33 cellular contexts compared by ENCODE assay signal in the genomic region with DNA sequence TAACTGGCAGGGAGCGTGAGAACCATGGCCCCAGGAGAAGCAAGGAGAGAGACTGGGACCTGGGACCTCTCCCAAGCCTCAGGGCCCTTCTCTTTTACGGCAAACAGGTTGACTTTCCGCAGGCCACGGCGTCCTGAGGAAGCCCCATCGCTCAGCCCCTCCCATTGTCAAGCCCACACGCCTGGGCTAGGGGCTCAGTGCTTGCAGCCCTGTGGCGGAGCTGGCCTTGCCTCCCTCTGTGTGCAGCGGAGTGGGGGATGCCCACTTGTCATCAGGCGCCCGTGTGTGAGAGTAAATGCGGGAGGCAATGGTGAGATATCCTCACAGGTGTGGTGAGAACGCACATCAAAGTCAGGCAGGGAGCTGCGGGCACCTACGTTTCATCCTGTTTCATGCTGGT.
"Had no signal": no experiment of that assay in that cellular context is flagged by ENCODE, and none has a peak within 500 bp of the region (broad histone marks: within the 10 kb centered on the region; RNA-seq: fewer than 3 reads in every experiment).

No MANE protein-coding gene starts in this region.

- DNase-seq: activated B cell treated with CpG ODN at 0.5 μM for 24 hours; activated CD4-positive, alpha-beta memory T cell treated with anti-CD3 and anti-CD28 coated beads for 36 hours; activated CD4-positive, alpha-beta T cell treated with anti-CD3 and anti-CD28 coated beads for 36 hours; activated CD4-positive, alpha-beta T cell treated with anti-CD3 and anti-CD28 coated beads for 48 hours; activated CD4-positive, alpha-beta T cell treated with anti-CD3 and anti-CD28 coated beads, Interleukin-2, amount 50 U/mL, for 1 hour; activated CD4-positive, alpha-beta T cell treated with anti-CD3 and anti-CD28 coated beads, Interleukin-2, amount 50 U/mL, for 4 hours; activated CD4-positive, CD25-positive, alpha-beta regulatory T cell treated with anti-CD3 and anti-CD28 coated beads, Interleukin-2, amount 50 U/mL, for 72 hours; activated CD8-positive, alpha-beta memory T cell treated with anti-CD3 and anti-CD28 coated beads, Interleukin-2, amount 50 U/mL, for 4 hours; activated CD8-positive, alpha-beta T cell treated with anti-CD3 and anti-CD28 coated beads for 36 hours; activated effector memory CD4-positive, alpha-beta T cell treated with anti-CD3 and anti-CD28 coated beads, Interleukin-2, amount 50 U/mL, for 16 hours; activated gamma-delta T cell treated with Interleukin-2 at 50 U/mL for 16 hours; activated naive CD4-positive, alpha-beta T cell; activated naive CD4-positive, alpha-beta T cell treated with anti-CD3 and anti-CD28 coated beads for 36 hours; activated naive CD4-positive, alpha-beta T cell treated with anti-CD3 and anti-CD28 coated beads, Interleukin-2, amount 50 U/mL, for 16 hours; activated naive CD8-positive, alpha-beta T cell treated with anti-CD3 and anti-CD28 coated beads for 36 hours; activated T-cell treated with anti-CD3 and anti-CD28 coated beads for 4 hours; activated T-cell treated with anti-CD3 and anti-CD28 coated beads, Interleukin-2, amount 50 U/mL, for 1 hour; activated T-cell treated with anti-CD3 and anti-CD28 coated beads, Interleukin-2, amount 50 U/mL, for 4 hours; activated T-cell treated with anti-CD3 and anti-CD28 coated beads, Interleukin-2, amount 50 U/mL, for 72 hours; amniotic stem cell; brain microvascular endothelial cell; central memory CD4-positive, alpha-beta T cell; T-helper 1 cell; T-helper 2 cell; T-helper 9 cell had no signal

- H3K4me1 Mint-ChIP-seq: activated B cell treated with CpG ODN at 0.5 μM for 24 hours; activated CD4-positive, alpha-beta T cell treated with anti-CD3 and anti-CD28 coated beads for 36 hours; activated naive CD8-positive, alpha-beta T cell treated with anti-CD3 and anti-CD28 coated beads for 36 hours had no signal

- H3K36me3 Mint-ChIP-seq: activated CD4-positive, alpha-beta memory T cell treated with anti-CD3 and anti-CD28 coated beads for 36 hours; activated naive CD4-positive, alpha-beta T cell treated with anti-CD3 and anti-CD28 coated beads, Interleukin-2, amount 50 U/mL, for 72 hours had no signal

- H3K4me3 ChIP-seq: adrenal gland, body of pancreas, breast epithelium had no signal

- H3K36me3 ChIP-seq: adrenal gland, brain microvascular endothelial cell, breast epithelium had no signal

- H3K9me3 Mint-ChIP-seq: activated B cell treated with CpG ODN at 0.5 μM for 24 hours; activated CD4-positive, alpha-beta memory T cell treated with anti-CD3 and anti-CD28 coated beads for 36 hours; activated CD8-positive, alpha-beta T cell treated with anti-CD3 and anti-CD28 coated beads for 36 hours; activated naive CD4-positive, alpha-beta T cell treated with anti-CD3 and anti-CD28 coated beads for 36 hours; activated naive CD4-positive, alpha-beta T cell treated with anti-CD3 and anti-CD28 coated beads, Interleukin-2, amount 50 U/mL, for 72 hours; activated naive CD8-positive, alpha-beta T cell treated with anti-CD3 and anti-CD28 coated beads for 36 hours; activated T-cell treated with anti-CD3 and anti-CD28 coated beads, Interleukin-2, amount 50 U/mL, for 4 hours; activated T-cell treated with anti-CD3 and anti-CD28 coated beads, Interleukin-2, amount 50 U/mL, for 72 hours; activated T-helper 1 cell treated with anti-CD3 and anti-CD28 coated beads, Interleukin-12 subunit alpha, Interleukin-12 subunit beta, Interleukin-2, Interleukin-4 antibody, amounts not matched to agents 30 ng/mL and 10 ng/mL and 1 ng/mL, durations not matched to agents 14 hours and 24 hours and 36 hours; activated T-helper 17 cell treated with anti-CD3 and anti-CD28 coated beads, Interleukin-2, amount 50 U/mL, for 72 hours; T-helper 1 cell treated with Interleukin-12 subunit alpha and Interleukin-12 subunit beta and Interleukin-4 antibody, amounts not matched to agents 30 μg/mL and 1 μg/mL, for 36 hours; T-helper 2 cell treated with Interferon-gamma antibody and Interleukin-4, amounts not matched to agents 5 μg/mL and 100 μg/mL, for 36 hours had no signal

- H3K27ac Mint-ChIP-seq: activated B cell treated with CpG ODN at 0.5 μM for 24 hours; activated CD4-positive, alpha-beta memory T cell treated with anti-CD3 and anti-CD28 coated beads for 36 hours; activated CD4-positive, alpha-beta T cell treated with anti-CD3 and anti-CD28 coated beads for 36 hours; activated CD8-positive, alpha-beta T cell treated with anti-CD3 and anti-CD28 coated beads for 36 hours; activated naive CD4-positive, alpha-beta T cell treated with anti-CD3 and anti-CD28 coated beads for 36 hours; activated naive CD4-positive, alpha-beta T cell treated with anti-CD3 and anti-CD28 coated beads, Interleukin-2, amount 50 U/mL, for 72 hours; activated naive CD8-positive, alpha-beta T cell treated with anti-CD3 and anti-CD28 coated beads for 36 hours; activated T-cell treated with anti-CD3 and anti-CD28 coated beads, Interleukin-2, amount 50 U/mL, for 72 hours; activated T-helper 1 cell treated with anti-CD3 and anti-CD28 coated beads, Interleukin-12 subunit alpha, Interleukin-12 subunit beta, Interleukin-2, Interleukin-4 antibody, amounts not matched to agents 30 ng/mL and 10 ng/mL and 1 ng/mL, durations not matched to agents 14 hours and 24 hours and 36 hours; activated T-helper 17 cell treated with anti-CD3 and anti-CD28 coated beads, Interleukin-2, amount 50 U/mL, for 72 hours; T-helper 1 cell treated with Interleukin-12 subunit alpha and Interleukin-12 subunit beta and Interleukin-4 antibody, amounts not matched to agents 30 μg/mL and 1 μg/mL, for 36 hours; T-helper 2 cell treated with Interferon-gamma antibody and Interleukin-4, amounts not matched to agents 5 μg/mL and 100 μg/mL, for 36 hours had no signal

- H3K4me1 ChIP-seq: adrenal gland, body of pancreas, breast epithelium had no signal

- H3K27me3 ChIP-seq: adrenal gland, body of pancreas, brain microvascular endothelial cell, breast epithelium had no signal

- H3K27me3 Mint-ChIP-seq: activated CD4-positive, alpha-beta T cell treated with anti-CD3 and anti-CD28 coated beads for 36 hours; activated CD8-positive, alpha-beta T cell treated with anti-CD3 and anti-CD28 coated beads for 36 hours; activated naive CD8-positive, alpha-beta T cell treated with anti-CD3 and anti-CD28 coated beads for 36 hours; activated T-helper 17 cell treated with anti-CD3 and anti-CD28 coated beads, Interleukin-2, amount 50 U/mL, for 72 hours had no signal

- H3K4me3 Mint-ChIP-seq: activated B cell treated with CpG ODN at 0.5 μM for 24 hours; activated CD4-positive, alpha-beta memory T cell treated with anti-CD3 and anti-CD28 coated beads for 36 hours; activated CD4-positive, alpha-beta T cell treated with anti-CD3 and anti-CD28 coated beads for 36 hours; activated CD8-positive, alpha-beta T cell treated with anti-CD3 and anti-CD28 coated beads for 36 hours; activated naive CD4-positive, alpha-beta T cell treated with anti-CD3 and anti-CD28 coated beads for 36 hours; activated naive CD8-positive, alpha-beta T cell treated with anti-CD3 and anti-CD28 coated beads for 36 hours; activated T-cell treated with anti-CD3 and anti-CD28 coated beads, Interleukin-2, amount 50 U/mL, for 4 hours; activated T-cell treated with anti-CD3 and anti-CD28 coated beads, Interleukin-2, amount 50 U/mL, for 72 hours; activated T-helper 1 cell treated with anti-CD3 and anti-CD28 coated beads, Interleukin-12 subunit alpha, Interleukin-12 subunit beta, Interleukin-2, Interleukin-4 antibody, amounts not matched to agents 30 ng/mL and 10 ng/mL and 1 ng/mL, durations not matched to agents 14 hours and 24 hours and 36 hours; activated T-helper 17 cell treated with anti-CD3 and anti-CD28 coated beads, Interleukin-2, amount 50 U/mL, for 72 hours; T-helper 1 cell treated with Interleukin-12 subunit alpha and Interleukin-12 subunit beta and Interleukin-4 antibody, amounts not matched to agents 30 μg/mL and 1 μg/mL, for 36 hours; T-helper 2 cell treated with Interferon-gamma antibody and Interleukin-4, amounts not matched to agents 5 μg/mL and 100 μg/mL, for 36 hours had no signal

- H3K9me3 ChIP-seq: adrenal gland, body of pancreas, breast epithelium had no signal

- H3K27ac ChIP-seq: adrenal gland, body of pancreas, brain microvascular endothelial cell, breast epithelium had no signal
